ENCODE assay signal across 8 cellular contexts in genomic region chr1:40385437-40386310, GRCh38. TPM values are rescaled to one million over a fixed set of nuclear protein-coding genes. Genes with fewer than 3 reads are reported as not detected.
DNase-seq lines count a peak whose midpoint lies in the region; ATAC-seq and TF ChIP-seq lines count a peak whose summit lies in the region.

No MANE protein-coding gene starts in this region.

- peaks cover 69% of the 10 kb centered on the region for H3K36me3 Mint-ChIP-seq in CD4-positive, alpha-beta T cell (ENCODE audit: low read depth)
- peaks cover 85% of the 10 kb centered on the region for H3K36me3 Mint-ChIP-seq in activated T-cell treated with anti-CD3 and anti-CD28 coated beads, Interleukin-2, amount 50 U/mL, for 24 hours (ENCODE audit: low read depth)

- H3K27me3 ChIP-seq in CD4-positive, alpha-beta T cell (ENCODE audit: control insufficient read depth, insufficient read depth, low read length) = no peaks in the 10 kb centered on the region

- no peaks in the 10 kb centered on the region for H3K9me3 Mint-ChIP-seq in CD4-positive, alpha-beta T cell
- no peaks in the 10 kb centered on the region for H3K9me3 Mint-ChIP-seq in activated T-cell treated with anti-CD3 and anti-CD28 coated beads, Interleukin-2, amount 50 U/mL, for 24 hours

- POLR2A ChIA-PET in CD4-positive, alpha-beta T cell (lab: Charles Lee) = interaction anchor here (0.6 to 10.9 kb wide), 21 partner anchors 9 to 542 kb away, joined by 3 to 304 read pairs (median 7); partner anchors contain the start of genes COL9A2, SMAP2, ZFP69 and ZNF684

- H3K27ac ChIP-seq in CD4-positive, alpha-beta T cell (ENCODE audit: low read depth, low read length) = peak overlapping the region; percentile 95

- H3K27me3 Mint-ChIP-seq in CD4-positive, alpha-beta T cell = no peaks in the 10 kb centered on the region
- H3K27me3 Mint-ChIP-seq in activated T-cell treated with anti-CD3 and anti-CD28 coated beads, Interleukin-2, amount 50 U/mL, for 24 hours = no peaks in the 10 kb centered on the region

- DNase-seq in CD4-positive, alpha-beta T cell = peak in 9 of 10 experiments; percentile 19 to 77 (median 41)
- DNase-seq in KBM-7 = peak; percentile 97
- DNase-seq in activated T-cell treated with anti-CD3 and anti-CD28 coated beads, Interleukin-2, amount 50 U/mL, for 24 hours = no peak
- DNase-seq in left ventricle myocardium superior = no peak
- DNase-seq in stimulated activated naive CD8-positive, alpha-beta T cell treated with anti-CD3 and anti-CD28 coated beads, Interleukin-15, Interleukin-2, amounts not matched to agents 100 U/mL and 50 U/mL, for 24 hours = peak; percentile 54
- no peak for DNase-seq in hepatic stellate cell (ENCODE audit: low spot score)
- no peak for DNase-seq in NCI-H1930 (lab: John Stamatoyannopoulos, UW)

- no peaks in the 10 kb centered on the region for H3K9me3 ChIP-seq in CD4-positive, alpha-beta T cell (ENCODE audit: control insufficient read depth, low read length)

- CTCF ChIA-PET in CD4-positive, alpha-beta T cell (lab: Charles Lee) = interaction anchor here (0.5 to 4.8 kb wide), 11 partner anchors 10 to 242 kb away, joined by 3 to 38 read pairs (median 6); no protein-coding TSS in a partner anchor

- TF ChIP-seq CTCF in CD4-positive, alpha-beta T cell (IDR thresholded peaks at IDR 0.05) = no peak

- H3K4me1 Mint-ChIP-seq in CD4-positive, alpha-beta T cell (ENCODE audit: low read depth) = peaks cover 87% of the 10 kb centered on the region
- peaks cover 95% of the 10 kb centered on the region for H3K4me1 Mint-ChIP-seq in activated T-cell treated with anti-CD3 and anti-CD28 coated beads, Interleukin-2, amount 50 U/mL, for 24 hours (ENCODE audit: low read depth)

- peak overlapping the region; percentile 96 for H3K27ac Mint-ChIP-seq in CD4-positive, alpha-beta T cell
- H3K27ac Mint-ChIP-seq in activated T-cell treated with anti-CD3 and anti-CD28 coated beads, Interleukin-2, amount 50 U/mL, for 24 hours = peak overlapping the region; percentile 97

- in situ Hi-C loops in KBM-7 (cut with MboI; ENCODE audit: low pct_unique_long_range_greater_than_20kb, low sequenced_read_pairs) = no loop called here

- intact Hi-C loops in CD4-positive, alpha-beta T cell (cut with DNase I, micrococcal nuclease) = loop anchor here in 1 of 2 experiments (1.0 to 10.0 kb wide), 4 partner anchors 8 to 131 kb away; partner anchors contain the start of gene ZMPSTE24
- intact Hi-C loops in left ventricle myocardium superior (cut with micrococcal nuclease) = no loop called here

- peak; percentile 69 for ATAC-seq in CD4-positive, alpha-beta T cell (ENCODE audit: poor library complexity)
- peak; percentile 47 for ATAC-seq in GM21367 (IDR thresholded peaks at IDR 0.05; ENCODE audit: unreplicated experiment)
- peak; percentile 71 for ATAC-seq in left ventricle myocardium superior
- peak; percentile 70 for ATAC-seq in stimulated activated naive CD8-positive, alpha-beta T cell treated with anti-CD3 and anti-CD28 coated beads, Interleukin-15, Interleukin-2, amounts not matched to agents 100 U/mL and 50 U/mL, for 24 hours

- peak overlapping the region; percentile 83 for H3K4me3 Mint-ChIP-seq in CD4-positive, alpha-beta T cell
- H3K4me3 Mint-ChIP-seq in activated T-cell treated with anti-CD3 and anti-CD28 coated beads, Interleukin-2, amount 50 U/mL, for 24 hours = peak overlapping the region; percentile 84

RNA-seq across cellular contexts. Expression of gene SMAP2, which starts 12.1 kb away (rescaled TPM):
- 100 to 1,000 TPM; 214 to 216 TPM for total RNA-seq in CD4-positive, alpha-beta T cell
- 15.1 TPM for total RNA-seq in left ventricle myocardium superior

Comparison
In these comparisons a context has a peak if more than half of its experiments do, and no peak if none do; other contexts are left out.
1. DNase-seq: peak in CD4-positive, alpha-beta T cell (9 of 10), KBM-7 (single experiment) and stimulated activated naive CD8-positive, alpha-beta T cell treated with anti-CD3 and anti-CD28 coated beads, Interleukin-15, Interleukin-2, amounts not matched to agents 100 U/mL and 50 U/mL, for 24 hours (single experiment); none in activated T-cell treated with anti-CD3 and anti-CD28 coated beads, Interleukin-2, amount 50 U/mL, for 24 hours (single experiment), left ventricle myocardium superior (single experiment), hepatic stellate cell (single experiment) and NCI-H1930 (0 of 2).
2. RNA of gene SMAP2, which starts 12.1 kb away (total RNA-seq): 214 to 216 TPM in CD4-positive, alpha-beta T cell; 15.1 TPM in left ventricle myocardium superior (single experiment); every median in the first group is over 10 times any median in the second.
3. Peak in every context shown above with its lines, with median percentiles within 50 percentile points of each other: ATAC-seq.